ENCODE assay signal across 1 cellular context in genomic region chr11:124935548-124936514, GRCh38.
TF ChIP-seq lines count a peak whose summit lies in the region.

A gene with protein sequence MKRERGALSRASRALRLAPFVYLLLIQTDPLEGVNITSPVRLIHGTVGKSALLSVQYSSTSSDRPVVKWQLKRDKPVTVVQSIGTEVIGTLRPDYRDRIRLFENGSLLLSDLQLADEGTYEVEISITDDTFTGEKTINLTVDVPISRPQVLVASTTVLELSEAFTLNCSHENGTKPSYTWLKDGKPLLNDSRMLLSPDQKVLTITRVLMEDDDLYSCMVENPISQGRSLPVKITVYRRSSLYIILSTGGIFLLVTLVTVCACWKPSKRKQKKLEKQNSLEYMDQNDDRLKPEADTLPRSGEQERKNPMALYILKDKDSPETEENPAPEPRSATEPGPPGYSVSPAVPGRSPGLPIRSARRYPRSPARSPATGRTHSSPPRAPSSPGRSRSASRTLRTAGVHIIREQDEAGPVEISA (minus strand): TSS chr11:124936047. CDS start chr11:124936006, 41 bp downstream.

TF ChIP-seq in HepG2, 621 proteins besides CTCF, POLR2A, EP300 and RAD21 (continued from another document and continues in another):
- no peak for TF ChIP-seq ZBED4 (CRISPR knock-in tag; IDR thresholded peaks at IDR 0.05; ENCODE audit: borderline replicate concordance)
- no peak for TF ChIP-seq FOXP1 (IDR thresholded peaks at IDR 0.05)
- no peak for TF ChIP-seq FOXP1 (CRISPR knock-in tag; IDR thresholded peaks at IDR 0.05)
- no peak for TF ChIP-seq CAMTA2 (CRISPR knock-in tag; IDR thresholded peaks at IDR 0.05; ENCODE audit: borderline replicate concordance)
- no peak for TF ChIP-seq ZFP36L1 (CRISPR knock-in tag; IDR thresholded peaks at IDR 0.05)
- no peak for TF ChIP-seq TAF15 (IDR thresholded peaks at IDR 0.05; ENCODE audit: low read depth, low read length, poor library complexity, severe bottlenecking)
- TF ChIP-seq, protein P1, sequence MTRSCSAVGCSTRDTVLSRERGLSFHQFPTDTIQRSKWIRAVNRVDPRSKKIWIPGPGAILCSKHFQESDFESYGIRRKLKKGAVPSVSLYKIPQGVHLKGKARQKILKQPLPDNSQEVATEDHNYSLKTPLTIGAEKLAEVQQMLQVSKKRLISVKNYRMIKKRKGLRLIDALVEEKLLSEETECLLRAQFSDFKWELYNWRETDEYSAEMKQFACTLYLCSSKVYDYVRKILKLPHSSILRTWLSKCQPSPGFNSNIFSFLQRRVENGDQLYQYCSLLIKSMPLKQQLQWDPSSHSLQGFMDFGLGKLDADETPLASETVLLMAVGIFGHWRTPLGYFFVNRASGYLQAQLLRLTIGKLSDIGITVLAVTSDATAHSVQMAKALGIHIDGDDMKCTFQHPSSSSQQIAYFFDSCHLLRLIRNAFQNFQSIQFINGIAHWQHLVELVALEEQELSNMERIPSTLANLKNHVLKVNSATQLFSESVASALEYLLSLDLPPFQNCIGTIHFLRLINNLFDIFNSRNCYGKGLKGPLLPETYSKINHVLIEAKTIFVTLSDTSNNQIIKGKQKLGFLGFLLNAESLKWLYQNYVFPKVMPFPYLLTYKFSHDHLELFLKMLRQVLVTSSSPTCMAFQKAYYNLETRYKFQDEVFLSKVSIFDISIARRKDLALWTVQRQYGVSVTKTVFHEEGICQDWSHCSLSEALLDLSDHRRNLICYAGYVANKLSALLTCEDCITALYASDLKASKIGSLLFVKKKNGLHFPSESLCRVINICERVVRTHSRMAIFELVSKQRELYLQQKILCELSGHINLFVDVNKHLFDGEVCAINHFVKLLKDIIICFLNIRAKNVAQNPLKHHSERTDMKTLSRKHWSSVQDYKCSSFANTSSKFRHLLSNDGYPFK (CRISPR knock-in tag; IDR thresholded peaks at IDR 0.05; ENCODE audit: borderline replicate concordance) = no peak
- no peak for TF ChIP-seq CREM (IDR thresholded peaks at IDR 0.05)
- TF ChIP-seq CREM (CRISPR knock-in tag; IDR thresholded peaks at IDR 0.05) = no peak
- TF ChIP-seq ZNF280B (CRISPR knock-in tag; IDR thresholded peaks at IDR 0.05; ENCODE audit: borderline replicate concordance) = no peak
- TF ChIP-seq ISL2 (CRISPR knock-in tag; IDR thresholded peaks at IDR 0.05) = 0 out of 2 replicates have a peak, but pooled peaks have one; percentile 2
- no peak for TF ChIP-seq TCF12 (IDR thresholded peaks at IDR 0.05)
- no peak for TF ChIP-seq TCF12 (CRISPR knock-in tag; IDR thresholded peaks at IDR 0.05)
- TF ChIP-seq ZBTB3 (CRISPR knock-in tag; IDR thresholded peaks at IDR 0.05; ENCODE audit: borderline replicate concordance, low read depth) = 0 out of 2 replicates have a peak, but pooled peaks have one; percentile 32
- TF ChIP-seq ZNF788 (CRISPR knock-in tag; IDR thresholded peaks at IDR 0.05; ENCODE audit: borderline replicate concordance) = no peak
- no peak for TF ChIP-seq STAT6 (CRISPR knock-in tag; IDR thresholded peaks at IDR 0.05; ENCODE audit: borderline replicate concordance)
- TF ChIP-seq ZNF180 (CRISPR knock-in tag; IDR thresholded peaks at IDR 0.05; ENCODE audit: borderline replicate concordance, low read depth) = no peak
- no peak for TF ChIP-seq ETV6 (CRISPR knock-in tag; conservative IDR thresholded peaks at IDR 0.05)
- no peak for TF ChIP-seq EEA1 (CRISPR knock-in tag; IDR thresholded peaks at IDR 0.05; ENCODE audit: borderline replicate concordance)
- TF ChIP-seq RFX3 (CRISPR knock-in tag; IDR thresholded peaks at IDR 0.05) = no peak
- TF ChIP-seq HMG20A (CRISPR knock-in tag; IDR thresholded peaks at IDR 0.05; ENCODE audit: borderline replicate concordance) = 0 out of 2 replicates have a peak, but pooled peaks have one; percentile 13
- TF ChIP-seq FOXO1 (CRISPR knock-in tag; IDR thresholded peaks at IDR 0.05) = no peak
- TF ChIP-seq ZMYM2 (CRISPR knock-in tag; IDR thresholded peaks at IDR 0.05) = no peak
- TF ChIP-seq HMGXB4 (CRISPR knock-in tag; IDR thresholded peaks at IDR 0.05; ENCODE audit: borderline replicate concordance in 1 of 2, low read depth in 1 of 2) = peak in 1 of 2 experiments; percentile 28; a peak in 3 of 4 replicates
- TF ChIP-seq ZNF616 (CRISPR knock-in tag; IDR thresholded peaks at IDR 0.05; ENCODE audit: low read depth) = no peak
- TF ChIP-seq, protein P2, sequence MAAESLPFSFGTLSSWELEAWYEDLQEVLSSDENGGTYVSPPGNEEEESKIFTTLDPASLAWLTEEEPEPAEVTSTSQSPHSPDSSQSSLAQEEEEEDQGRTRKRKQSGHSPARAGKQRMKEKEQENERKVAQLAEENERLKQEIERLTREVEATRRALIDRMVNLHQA (CRISPR knock-in tag; IDR thresholded peaks at IDR 0.05) = no peak
- no peak for TF ChIP-seq KMT2B (CRISPR knock-in tag; IDR thresholded peaks at IDR 0.05)
- no peak for TF ChIP-seq ONECUT2 (CRISPR knock-in tag; IDR thresholded peaks at IDR 0.05)
- no peak for TF ChIP-seq KAT8 (CRISPR knock-in tag; IDR thresholded peaks at IDR 0.05)
- TF ChIP-seq TFE3 (CRISPR knock-in tag; IDR thresholded peaks at IDR 0.05) = no peak
- no peak for TF ChIP-seq ZNF577 (CRISPR knock-in tag; IDR thresholded peaks at IDR 0.05; ENCODE audit: borderline replicate concordance, low read depth)
- TF ChIP-seq ZNF576 (CRISPR knock-in tag; IDR thresholded peaks at IDR 0.05) = no peak
- TF ChIP-seq, protein P3, sequence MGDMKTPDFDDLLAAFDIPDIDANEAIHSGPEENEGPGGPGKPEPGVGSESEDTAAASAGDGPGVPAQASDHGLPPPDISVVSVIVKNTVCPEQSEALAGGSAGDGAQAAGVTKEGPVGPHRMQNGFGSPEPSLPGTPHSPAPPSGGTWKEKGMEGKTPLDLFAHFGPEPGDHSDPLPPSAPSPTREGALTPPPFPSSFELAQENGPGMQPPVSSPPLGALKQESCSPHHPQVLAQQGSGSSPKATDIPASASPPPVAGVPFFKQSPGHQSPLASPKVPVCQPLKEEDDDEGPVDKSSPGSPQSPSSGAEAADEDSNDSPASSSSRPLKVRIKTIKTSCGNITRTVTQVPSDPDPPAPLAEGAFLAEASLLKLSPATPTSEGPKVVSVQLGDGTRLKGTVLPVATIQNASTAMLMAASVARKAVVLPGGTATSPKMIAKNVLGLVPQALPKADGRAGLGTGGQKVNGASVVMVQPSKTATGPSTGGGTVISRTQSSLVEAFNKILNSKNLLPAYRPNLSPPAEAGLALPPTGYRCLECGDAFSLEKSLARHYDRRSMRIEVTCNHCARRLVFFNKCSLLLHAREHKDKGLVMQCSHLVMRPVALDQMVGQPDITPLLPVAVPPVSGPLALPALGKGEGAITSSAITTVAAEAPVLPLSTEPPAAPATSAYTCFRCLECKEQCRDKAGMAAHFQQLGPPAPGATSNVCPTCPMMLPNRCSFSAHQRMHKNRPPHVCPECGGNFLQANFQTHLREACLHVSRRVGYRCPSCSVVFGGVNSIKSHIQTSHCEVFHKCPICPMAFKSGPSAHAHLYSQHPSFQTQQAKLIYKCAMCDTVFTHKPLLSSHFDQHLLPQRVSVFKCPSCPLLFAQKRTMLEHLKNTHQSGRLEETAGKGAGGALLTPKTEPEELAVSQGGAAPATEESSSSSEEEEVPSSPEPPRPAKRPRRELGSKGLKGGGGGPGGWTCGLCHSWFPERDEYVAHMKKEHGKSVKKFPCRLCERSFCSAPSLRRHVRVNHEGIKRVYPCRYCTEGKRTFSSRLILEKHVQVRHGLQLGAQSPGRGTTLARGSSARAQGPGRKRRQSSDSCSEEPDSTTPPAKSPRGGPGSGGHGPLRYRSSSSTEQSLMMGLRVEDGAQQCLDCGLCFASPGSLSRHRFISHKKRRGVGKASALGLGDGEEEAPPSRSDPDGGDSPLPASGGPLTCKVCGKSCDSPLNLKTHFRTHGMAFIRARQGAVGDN (CRISPR knock-in tag; IDR thresholded peaks at IDR 0.05) = peak; percentile 26; the same call in 1 of the 2 replicates
- TF ChIP-seq ZNF331 (CRISPR knock-in tag; IDR thresholded peaks at IDR 0.05) = peak; percentile 63; the same call in 1 of the 2 replicates
